In the genomic region with DNA sequence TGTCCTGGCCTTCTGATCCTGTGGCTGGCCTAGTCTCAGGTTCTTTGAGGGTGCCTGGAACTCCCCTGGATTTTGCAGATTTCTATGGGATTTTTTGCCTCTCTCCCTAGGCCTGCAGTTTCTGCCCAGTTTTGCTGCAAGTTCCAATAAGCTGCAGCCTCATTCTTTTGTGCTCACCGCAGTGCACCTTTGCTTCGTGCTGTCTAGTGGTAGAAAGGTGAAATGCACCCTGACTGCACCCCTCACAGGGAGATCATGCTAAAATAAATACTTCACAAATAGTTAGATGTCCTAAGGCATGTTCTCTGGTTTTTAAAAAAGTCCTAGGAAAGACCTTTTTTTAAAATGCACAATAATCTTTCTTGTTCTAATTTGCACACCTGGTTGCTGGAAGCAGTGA, we compare ENCODE assay signal across 2 cellular contexts.
TF ChIP-seq lines count a peak whose summit lies in the region.

No MANE protein-coding gene starts in this region.

TF ChIP-seq in GM23338, 12 proteins besides CTCF, POLR2A, EP300 and RAD21:
- no peak for TF ChIP-seq EZH2 (IDR thresholded peaks at IDR 0.05; ENCODE audit: low read depth, unreplicated experiment)
- no peak for TF ChIP-seq ZNF462 (CRISPR knock-in tag; IDR thresholded peaks at IDR 0.05)
- TF ChIP-seq, protein P1, sequence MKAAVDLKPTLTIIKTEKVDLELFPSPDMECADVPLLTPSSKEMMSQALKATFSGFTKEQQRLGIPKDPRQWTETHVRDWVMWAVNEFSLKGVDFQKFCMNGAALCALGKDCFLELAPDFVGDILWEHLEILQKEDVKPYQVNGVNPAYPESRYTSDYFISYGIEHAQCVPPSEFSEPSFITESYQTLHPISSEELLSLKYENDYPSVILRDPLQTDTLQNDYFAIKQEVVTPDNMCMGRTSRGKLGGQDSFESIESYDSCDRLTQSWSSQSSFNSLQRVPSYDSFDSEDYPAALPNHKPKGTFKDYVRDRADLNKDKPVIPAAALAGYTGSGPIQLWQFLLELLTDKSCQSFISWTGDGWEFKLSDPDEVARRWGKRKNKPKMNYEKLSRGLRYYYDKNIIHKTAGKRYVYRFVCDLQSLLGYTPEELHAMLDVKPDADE (IDR thresholded peaks at IDR 0.05): no peak
- no peak for TF ChIP-seq JUNB (IDR thresholded peaks at IDR 0.05; ENCODE audit: unreplicated experiment)
- no peak for TF ChIP-seq CREB1 (CRISPR knock-in tag; IDR thresholded peaks at IDR 0.05; ENCODE audit: low read depth)
- TF ChIP-seq POLR2AphosphoS5 (IDR thresholded peaks at IDR 0.05; ENCODE audit: low read depth): no peak
- no peak for TF ChIP-seq ZNF331 (CRISPR knock-in tag; IDR thresholded peaks at IDR 0.05; ENCODE audit: low read depth)
- TF ChIP-seq ZNF114 (CRISPR knock-in tag; IDR thresholded peaks at IDR 0.05): no peak
- TF ChIP-seq STAT1 (IDR thresholded peaks at IDR 0.05; ENCODE audit: unreplicated experiment): no peak

TF ChIP-seq in H1, 55 proteins besides CTCF, POLR2A, EP300 and RAD21:
- no peak for TF ChIP-seq CTBP2 (IDR thresholded peaks at IDR 0.05; ENCODE audit: borderline replicate concordance, insufficient read depth, insufficient read length, low read length)
- no peak for TF ChIP-seq HDAC6 (IDR thresholded peaks at IDR 0.05; ENCODE audit: low read depth, low read length)
- TF ChIP-seq RBBP5 (IDR thresholded peaks at IDR 0.05; ENCODE audit: borderline replicate concordance, low read depth, low read length): no peak
- no peak for TF ChIP-seq POLR2AphosphoS5 (IDR thresholded peaks at IDR 0.05; ENCODE audit: low read depth, low read length)
- no peak for TF ChIP-seq SP2 (IDR thresholded peaks at IDR 0.05; ENCODE audit: low read length)
- TF ChIP-seq SUZ12 (IDR thresholded peaks at IDR 0.05; ENCODE audit: low read length): no peak
- no peak for TF ChIP-seq EGR1 (IDR thresholded peaks at IDR 0.05; ENCODE audit: borderline replicate concordance, low read depth, low read length)
- no peak for TF ChIP-seq ASH2L (IDR thresholded peaks at IDR 0.05; ENCODE audit: low read length)
- no peak for TF ChIP-seq RFX5 (IDR thresholded peaks at IDR 0.05; ENCODE audit: borderline replicate concordance, low read depth, low read length)
- TF ChIP-seq, protein P2, sequence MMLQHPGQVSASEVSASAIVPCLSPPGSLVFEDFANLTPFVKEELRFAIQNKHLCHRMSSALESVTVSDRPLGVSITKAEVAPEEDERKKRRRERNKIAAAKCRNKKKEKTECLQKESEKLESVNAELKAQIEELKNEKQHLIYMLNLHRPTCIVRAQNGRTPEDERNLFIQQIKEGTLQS (IDR thresholded peaks at IDR 0.05; ENCODE audit: insufficient read depth, low read depth, low read length): no peak
- TF ChIP-seq CEBPB (IDR thresholded peaks at IDR 0.05; ENCODE audit: low read depth, low read length): no peak
- no peak for TF ChIP-seq SP4 (IDR thresholded peaks at IDR 0.05; ENCODE audit: low read length)
- no peak for TF ChIP-seq FOSL1 (IDR thresholded peaks at IDR 0.05; ENCODE audit: insufficient read depth, low read depth, low read length)
- no peak for TF ChIP-seq CREB1 (IDR thresholded peaks at IDR 0.05)
- no peak for TF ChIP-seq TAF1 (IDR thresholded peaks at IDR 0.05; ENCODE audit: low read depth, low read length)
